In genomic region chr16:53099318-53100130, GRCh38 we compare ENCODE assay signal across 8 cellular contexts. TPM values are rescaled to one million over a fixed set of nuclear protein-coding genes. Genes with fewer than 3 reads are reported as not detected.
DNase-seq lines count a peak whose midpoint lies in the region; ATAC-seq and TF ChIP-seq lines count a peak whose summit lies in the region.

No MANE protein-coding gene starts in this region.

- H3K9ac ChIP-seq in ES-I3 (ENCODE audit: low read depth, low read length) = peak overlapping the region; percentile 52

- H3K27ac Mint-ChIP-seq in activated naive CD8-positive, alpha-beta T cell treated with anti-CD3 and anti-CD28 coated beads, Interleukin-2, amount 10 ng/mL, durations not matched to agents 7 days and 5 days = peak overlapping the region; percentile 86

- no peaks in the 10 kb centered on the region for H3K9me3 ChIP-seq in ES-I3 (ENCODE audit: control insufficient read depth, insufficient read depth, low read length)
- H3K9me3 ChIP-seq in MG63 = peaks cover 21% of the 10 kb centered on the region
- no peaks in the 10 kb centered on the region for H3K9me3 ChIP-seq in osteoblast (ENCODE audit: low read depth, low read length)
- no peaks in the 10 kb centered on the region for H3K9me3 ChIP-seq in tibial nerve

- H3K27ac ChIP-seq in osteoblast (ENCODE audit: low read depth, low read length) (peak overlapping the region; percentile 91), tibial nerve (peak overlapping the region; percentile 71 to 96 (median 92))

- H3K27me3 ChIP-seq in MG63 (no peaks in the 10 kb centered on the region), osteoblast (ENCODE audit: insufficient read depth, low read length) (no peaks in the 10 kb centered on the region), tibial nerve (no peaks in the 10 kb centered on the region)

- H3K36me3 Mint-ChIP-seq in activated naive CD8-positive, alpha-beta T cell treated with anti-CD3 and anti-CD28 coated beads, Interleukin-2, amount 10 ng/mL, durations not matched to agents 7 days and 5 days = peaks cover 6% of the 10 kb centered on the region

- no peaks in the 10 kb centered on the region for H3K27me3 Mint-ChIP-seq in activated naive CD8-positive, alpha-beta T cell treated with anti-CD3 and anti-CD28 coated beads, Interleukin-2, amount 10 ng/mL, durations not matched to agents 7 days and 5 days

- no peak for TF ChIP-seq POLR2A in tibial nerve (IDR thresholded peaks at IDR 0.05)

- peaks cover 16% of the 10 kb centered on the region for H3K4me1 Mint-ChIP-seq in activated naive CD8-positive, alpha-beta T cell treated with anti-CD3 and anti-CD28 coated beads, Interleukin-2, amount 10 ng/mL, durations not matched to agents 7 days and 5 days

- WGBS in tibial nerve, 2 donors = 4 to 6% methylated on average over 25 to 26 of the region's 26 CpGs

- POLR2A ChIA-PET in activated naive CD8-positive, alpha-beta T cell treated with anti-CD3 and anti-CD28 coated beads, Interleukin-2, amount 10 ng/mL, durations not matched to agents 7 days and 5 days (lab: Charles Lee) = interaction anchor here (0.6 to 1.9 kb wide), 5 partner anchors 11 to 44 kb away, joined by 3 to 12 read pairs (median 7); partner anchors contain the start of gene CHD9

- TF ChIP-seq CTCF in osteoblast (IDR thresholded peaks at IDR 0.05; ENCODE audit: extremely low read depth, low read depth, low read length) = no peak
- TF ChIP-seq CTCF in tibial nerve (IDR thresholded peaks at IDR 0.05) = peak in 1 of 5 experiments; percentile 10

- H3K9me3 Mint-ChIP-seq in activated naive CD8-positive, alpha-beta T cell treated with anti-CD3 and anti-CD28 coated beads, Interleukin-2, amount 10 ng/mL, durations not matched to agents 7 days and 5 days = no peaks in the 10 kb centered on the region

- peak overlapping the region; percentile 38 for H3K4me3 ChIP-seq in MG63
- peak overlapping the region; percentile 59 for H3K4me3 ChIP-seq in osteoblast (ENCODE audit: insufficient read depth, low read length)
- peak overlapping the region; percentile 12 to 57 (median 53) for H3K4me3 ChIP-seq in tibial nerve

- ATAC-seq in activated naive CD8-positive, alpha-beta T cell treated with anti-CD3 and anti-CD28 coated beads, Interleukin-2, amount 10 ng/mL, durations not matched to agents 7 days and 5 days (ENCODE audit: low read depth) = peak; percentile 77
- ATAC-seq in Right ventricle myocardium inferior = peak; percentile 91

- peak in 1 of 2 donors; percentile 83 for TF ChIP-seq EP300 in tibial nerve (IDR thresholded peaks at IDR 0.05)

- peak overlapping the region; percentile 84 for H3K4me2 ChIP-seq in osteoblast (ENCODE audit: insufficient read depth, low read length)

- peaks cover 12% of the 10 kb centered on the region; the same call in 1 of the 2 replicates for H3K4me1 ChIP-seq in ES-I3 (ENCODE audit: insufficient read depth, low read length)
- peaks cover 21% of the 10 kb centered on the region for H3K4me1 ChIP-seq in osteoblast (ENCODE audit: insufficient read depth, low read length)
- peaks cover 0 to 72% (median 38%) of the 10 kb centered on the region in 4 donors for H3K4me1 ChIP-seq in tibial nerve

- H3K4me3 Mint-ChIP-seq in activated naive CD8-positive, alpha-beta T cell treated with anti-CD3 and anti-CD28 coated beads, Interleukin-2, amount 10 ng/mL, durations not matched to agents 7 days and 5 days = peak overlapping the region; percentile 86

- DNase-seq in HCEC 1CT (peak; percentile 86), MG63 (peak; percentile 98), SK-N-DZ (ENCODE audit: low spot score) (peak; percentile 89), Right ventricle myocardium inferior (ENCODE audit: missing footprints) (peak; percentile 94), osteoblast (ENCODE audit: insufficient read length, low spot score, missing footprints) (peak; percentile 94), tibial nerve (ENCODE audit: low spot score in 2 of 2) (peak; percentile 70)
- DNase-seq in activated naive CD8-positive, alpha-beta T cell treated with anti-CD3 and anti-CD28 coated beads, Interleukin-2, amount 10 ng/mL, durations not matched to agents 7 days and 5 days = peak; percentile 61

- no peaks in the 10 kb centered on the region for H3K36me3 ChIP-seq in ES-I3 (ENCODE audit: insufficient read depth, low read length)
- peaks cover 32% of the 10 kb centered on the region for H3K36me3 ChIP-seq in MG63
- no peaks in the 10 kb centered on the region for H3K36me3 ChIP-seq in osteoblast (ENCODE audit: insufficient read depth, low read length)
- H3K36me3 ChIP-seq in tibial nerve = no peaks in the 10 kb centered on the region

- no peaks in the 10 kb centered on the region for H4K20me1 ChIP-seq in osteoblast (ENCODE audit: insufficient read depth, low read length)

- H2AFZ ChIP-seq in osteoblast (ENCODE audit: low read length) = peak overlapping the region; percentile 47

- intact Hi-C loops in Right ventricle myocardium inferior (cut with DNase I) = loop anchor here (1.0 kb wide), 3 partner anchors 8 to 44 kb away; no protein-coding TSS in a partner anchor

- peaks cover 37% of the 10 kb centered on the region for H3K79me2 ChIP-seq in osteoblast (ENCODE audit: insufficient read depth, low read length)

RNA-seq across cellular contexts. Expression of gene CHD9, which starts 44.7 kb away (rescaled TPM):
- total RNA-seq in MG63 (2014; rRNA removed; shearing (Covaris generic); ENCODE audit: low replicate concordance) = 27.9 and 51.1 TPM in 2 replicates
- polyA plus RNA-seq in SK-N-DZ (2014; cell fraction: cytosol; rRNA removed) = 13.6 and 17.1 TPM in 2 replicates
- 23.4 and 32.7 TPM in 2 replicates for polyA plus RNA-seq in SK-N-DZ (2014; cell fraction: nucleus; rRNA removed)
- total RNA-seq in activated naive CD8-positive, alpha-beta T cell treated with anti-CD3 and anti-CD28 coated beads, Interleukin-2, amount 10 ng/mL, durations not matched to agents 7 days and 5 days = 10 to 100 TPM; 30.2 to 37.9 TPM
- total RNA-seq in Right ventricle myocardium inferior (37.6 TPM), osteoblast (80.4 and 83.6 TPM in 2 replicates), tibial nerve (100 to 1,000 TPM in 1 of 4 donors, 10 to 100 TPM in 3; 82.2 to 114 (median 91.3) TPM)

RNA-seq across cellular contexts. Expression of gene CHD9NB, which starts 46.8 kb away (rescaled TPM):
- 0.27 and 2.6 TPM in 2 replicates for total RNA-seq in MG63 (2014; rRNA removed; shearing (Covaris generic); ENCODE audit: low replicate concordance)
- polyA plus RNA-seq in SK-N-DZ (2014; cell fraction: cytosol; rRNA removed) = not detected in 2 replicates
- polyA plus RNA-seq in SK-N-DZ (2014; cell fraction: nucleus; rRNA removed) = not detected in 2 replicates
- under 1 TPM; 0.17 to 0.42 TPM for total RNA-seq in activated naive CD8-positive, alpha-beta T cell treated with anti-CD3 and anti-CD28 coated beads, Interleukin-2, amount 10 ng/mL, durations not matched to agents 7 days and 5 days
- total RNA-seq in Right ventricle myocardium inferior (1.4 TPM), osteoblast (1.1 and 2.1 TPM in 2 replicates), tibial nerve (10 to 100 TPM in 2 of 4 donors, 1 to 10 TPM in 2; 5.1 to 16.4 (median 9.3) TPM)

Comparison
In these comparisons a context has a peak if more than half of its experiments do, and no peak if none do; other contexts are left out.
1. Peak in every context shown above with its lines: DNase-seq, ATAC-seq, H3K4me3 ChIP-seq and H3K27ac ChIP-seq.